ENCODE assay signal across 12 cellular contexts in the genomic region with DNA sequence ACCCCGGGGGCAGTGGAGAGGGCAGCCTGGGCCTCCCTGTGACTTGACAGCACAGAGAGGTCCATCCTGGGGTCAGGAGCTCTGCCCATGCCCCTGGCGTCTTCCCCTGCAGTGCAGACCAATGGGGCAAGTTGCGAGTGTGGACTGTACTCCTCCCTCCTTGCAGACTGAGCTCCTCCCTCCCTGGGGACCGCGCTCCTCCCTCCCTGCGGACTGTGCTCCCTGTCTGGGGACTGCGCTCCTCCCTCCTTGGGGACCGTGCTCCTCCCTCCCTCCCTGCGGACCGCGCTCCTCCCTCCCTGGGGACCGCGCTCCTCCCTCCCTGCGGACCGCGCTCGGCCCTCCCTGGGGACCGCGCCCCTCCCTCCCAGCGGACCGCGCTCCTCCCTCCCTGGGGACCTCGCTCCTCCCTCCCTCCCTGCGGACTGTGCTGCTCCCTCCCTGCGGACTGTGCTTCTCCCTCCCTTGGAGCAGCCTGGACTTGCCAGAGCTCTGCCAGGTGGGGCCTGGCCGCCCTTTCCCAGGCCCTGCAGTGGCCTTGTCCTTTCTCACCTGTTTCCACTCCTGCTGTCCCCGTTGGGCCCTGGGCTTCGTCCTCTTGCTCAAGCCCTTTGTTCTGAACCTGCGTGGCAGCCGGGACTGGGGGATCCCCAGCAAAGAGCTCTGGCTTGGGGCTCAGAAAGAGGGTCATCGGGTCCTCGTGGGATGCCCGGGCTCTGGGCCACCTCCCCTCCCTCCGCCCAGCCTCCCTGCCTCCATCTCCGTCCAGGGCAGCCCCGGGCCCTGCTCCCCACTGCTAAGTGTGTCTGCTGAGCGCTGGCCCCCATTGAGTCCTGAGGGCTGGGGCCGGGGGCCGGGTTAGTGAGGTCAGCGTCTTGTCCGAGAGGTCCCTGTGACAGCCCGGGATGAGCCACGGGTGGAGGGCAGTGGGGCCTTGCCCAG. TPM values are rescaled to one million over a fixed set of nuclear protein-coding genes. Genes with fewer than 3 reads are reported as not detected.
DNase-seq lines count a peak whose midpoint lies in the region; ATAC-seq and TF ChIP-seq lines count a peak whose summit lies in the region.
"Had no signal": no experiment of that assay in that cellular context is flagged by ENCODE, and none has a peak within 500 bp of the region (broad histone marks: within the 10 kb centered on the region; RNA-seq: fewer than 3 reads in every experiment).

No MANE protein-coding gene starts in this region.

- H3K27me3 ChIP-seq in cardiac muscle cell (no peaks in the 10 kb centered on the region), right cardiac atrium (ENCODE audit: control insufficient read depth, insufficient read depth) (no peaks in the 10 kb centered on the region), ovary (no peaks in the 10 kb centered on the region)

- intact Hi-C loops in cardiac septum (cut with DNase I): no loop called here
- intact Hi-C loops in right cardiac atrium (cut with DNase I): no loop called here
- intact Hi-C loops in ovary (cut with DNase I): no loop called here

- H3K4me1 ChIP-seq in cardiac muscle cell (ENCODE audit: low read depth) (no peaks in the 10 kb centered on the region), right cardiac atrium (ENCODE audit: control insufficient read depth, insufficient read depth, low read length) (peaks cover 3% of the 10 kb centered on the region), ovary (ENCODE audit: insufficient read depth) (no peaks in the 10 kb centered on the region)

- peak; percentile 3 for ATAC-seq in right cardiac atrium
- no peak for ATAC-seq in GM18520 (IDR thresholded peaks at IDR 0.05; ENCODE audit: unreplicated experiment)

- TF ChIP-seq POLR2A in ovary (IDR thresholded peaks at IDR 0.05): no peak

- 77% methylated on average over 43 of the region's 43 CpGs for WGBS in right cardiac atrium
- WGBS in ovary, 3 donors: 38 to 63% (median 41%) methylated on average over 30 to 43 of the region's 43 CpGs

- H3K4me3 ChIP-seq in cardiac muscle cell (no peak overlapping the region), right cardiac atrium (ENCODE audit: low read length) (no peak overlapping the region), ovary (no peak overlapping the region)

- TF ChIP-seq CTCF in cardiac muscle cell (IDR thresholded peaks at IDR 0.05; ENCODE audit: low read depth, low read length) (no peak), VCaP (conservative IDR thresholded peaks at IDR 0.05) (no peak), ovary (IDR thresholded peaks at IDR 0.05) (no peak)

- H3K36me3 ChIP-seq in cardiac muscle cell (peaks cover 19% of the 10 kb centered on the region), ovary (no peaks in the 10 kb centered on the region)

- H3K9me3 ChIP-seq in cardiac muscle cell (ENCODE audit: low read depth) (no peaks in the 10 kb centered on the region), right cardiac atrium (ENCODE audit: control insufficient read depth, low read length) (no peaks in the 10 kb centered on the region), ovary (no peaks in the 10 kb centered on the region)

- TF ChIP-seq EP300 in ovary (IDR thresholded peaks at IDR 0.05): no peak

- DNase-seq in cardiac muscle cell (ENCODE audit: low read depth in 1 of 2, low spot score in 1 of 2) (no peak), cardiac septum (ENCODE audit: low spot score) (no peak), right cardiac atrium (no peak), ovary (no peak), SW480 (ENCODE audit: low spot score) (no peak)
- DNase-seq: activated CD4-positive, alpha-beta memory T cell treated with anti-CD3 and anti-CD28 coated beads, Interleukin-2, amount 10 ng/mL, durations not matched to agents 7 days and 5 days; foreskin fibroblast; NCI-H1694 treated with DMSO at 0.1 percent for 48 hours; NK-92 treated with Interleukin-12 subunit alpha and Interleukin-12 subunit beta, amount 100 ng/mL, for 24 hours had no signal

- H3K27ac ChIP-seq in cardiac muscle cell (peak overlapping the region; percentile 23), VCaP (peak overlapping the region; percentile 78), right cardiac atrium (ENCODE audit: low read length) (no peak overlapping the region), temporal lobe (ENCODE audit: low read depth, low read length) (peak overlapping the region; percentile 90), ovary (no peak overlapping the region)

RNA-seq across cellular contexts. Expression of a gene that starts 6.8 kb away (rescaled TPM):
- 197 and 231 TPM in 2 replicates for total RNA-seq in cardiac muscle cell
- 180 and 231 TPM in 2 replicates for polyA plus RNA-seq in cardiac muscle cell
- total RNA-seq in cardiac septum: 51.6 TPM
- 10 to 100 TPM; 49.2 to 76.2 (median 66.4) TPM for total RNA-seq in right cardiac atrium
- polyA plus RNA-seq in right cardiac atrium: 124 TPM
- 10.3 TPM for total RNA-seq in temporal lobe
- 10 to 100 TPM in 6 of 7 donors, 1 to 10 TPM in 1; 8.3 to 34.1 (median 20.1) TPM for total RNA-seq in ovary
- 10 to 100 TPM in 1 of 2 donors, 1 to 10 TPM in 1; 8.0 to 13.8 TPM for polyA plus RNA-seq in ovary

RNA-seq across cellular contexts. Expression of a gene that starts 10.8 kb away (rescaled TPM):
- total RNA-seq in cardiac muscle cell: 264 and 266 TPM in 2 replicates
- 455 and 472 TPM in 2 replicates for polyA plus RNA-seq in cardiac muscle cell
- 233 TPM for total RNA-seq in cardiac septum
- total RNA-seq in right cardiac atrium: 100 to 1,000 TPM; 209 to 294 (median 259) TPM
- polyA plus RNA-seq in right cardiac atrium: 437 TPM
- total RNA-seq in temporal lobe: 21.4 TPM
- total RNA-seq in ovary: 100 to 1,000 TPM in 1 of 7 donors, 10 to 100 TPM in 6; 65.6 to 112 (median 79.9) TPM
- polyA plus RNA-seq in ovary: 10 to 100 TPM in 1 of 2 donors, under 1 TPM in 1; 0.72 to 96.2 TPM

RNA-seq across cellular contexts. Expression of a gene that starts 12.9 kb away (rescaled TPM):
- total RNA-seq in cardiac muscle cell (103 and 112 TPM in 2 replicates), cardiac septum (81.2 TPM), right cardiac atrium (10 to 100 TPM; 78.7 to 92.1 (median 85.0) TPM), temporal lobe (25.8 TPM), ovary (100 to 1,000 TPM in 1 of 7 donors, 10 to 100 TPM in 6; 35.4 to 113 (median 79.5) TPM)
- polyA plus RNA-seq in cardiac muscle cell (41.8 and 43.0 TPM in 2 replicates), right cardiac atrium (65.3 TPM), ovary (10 to 100 TPM; 29.6 to 58.5 TPM)

RNA-seq across cellular contexts. Expression of a gene that starts 43.7 kb away (rescaled TPM):
- total RNA-seq in cardiac muscle cell: 3,563 and 6,817 TPM in 2 replicates
- 1,008 and 1,129 TPM in 2 replicates for polyA plus RNA-seq in cardiac muscle cell
- 479 TPM for total RNA-seq in cardiac septum
- total RNA-seq in right cardiac atrium: 100 to 1,000 TPM; 635 to 772 (median 696) TPM
- 1,857 TPM for polyA plus RNA-seq in right cardiac atrium
- total RNA-seq in temporal lobe: 418 TPM
- total RNA-seq in ovary: 1,000 to 10,000 TPM; 1,643 to 7,253 (median 2,328) TPM
- 1,000 to 10,000 TPM in 1 of 2 donors, 100 to 1,000 TPM in 1; 174 to 5,234 TPM for polyA plus RNA-seq in ovary

RNA-seq across cellular contexts. Expression of a gene that starts 55.4 kb away (rescaled TPM):
- total RNA-seq in cardiac muscle cell (0.42 and 1.3 TPM in 2 replicates), cardiac septum (0.08 TPM), right cardiac atrium (under 1 TPM; 0.45 to 0.88 (median 0.68) TPM), temporal lobe (193 TPM), ovary (under 1 TPM; under 0.01 to 0.28 (median 0.12) TPM)
- polyA plus RNA-seq in cardiac muscle cell (0.27 and 0.94 TPM in 2 replicates), right cardiac atrium (0.61 TPM), ovary (under 1 TPM in 1 of 2 donors, not detected in 1; 0.02 TPM)

Comparison
In these comparisons a context has a peak if more than half of its experiments do, and no peak if none do; other contexts are left out.
1. H3K27ac ChIP-seq: peak in cardiac muscle cell (single experiment), VCaP (single experiment) and temporal lobe (single experiment); none in right cardiac atrium (single experiment) and ovary (0 of 2).